8 cellular contexts compared by ENCODE assay signal in the genomic region with DNA sequence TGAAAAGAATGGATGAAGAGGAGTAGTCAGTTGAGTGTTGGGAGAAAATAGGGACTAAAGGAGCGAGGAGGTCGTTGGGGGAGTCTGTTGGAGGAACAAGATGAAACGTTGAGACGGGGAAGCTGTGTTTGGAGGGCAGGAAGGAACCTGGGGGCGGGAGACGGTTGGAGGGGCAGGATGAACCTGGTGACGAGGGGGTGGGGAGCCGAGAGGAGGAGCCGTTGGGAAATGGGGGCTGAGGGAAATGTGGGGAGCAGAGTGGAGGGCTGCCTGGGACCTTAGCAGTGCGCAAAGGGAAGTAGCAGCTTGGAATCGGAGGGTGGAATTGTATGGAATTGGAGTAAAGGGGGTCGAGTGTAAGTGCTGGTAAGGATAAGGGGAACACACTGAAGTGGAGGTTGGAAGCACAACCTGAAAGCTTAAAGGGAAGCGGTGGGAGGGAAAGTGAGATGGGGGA. TPM values are rescaled to one million over a fixed set of nuclear protein-coding genes. Genes with fewer than 3 reads are reported as not detected.
DNase-seq lines count a peak whose midpoint lies in the region; ATAC-seq and TF ChIP-seq lines count a peak whose summit lies in the region.

No MANE protein-coding gene starts in this region.

- H3K36me3 Mint-ChIP-seq in T-helper 2 cell treated with Interferon-gamma antibody and Interleukin-4, amounts not matched to agents 5 μg/mL and 100 μg/mL, for 36 hours (ENCODE audit: low read depth): peaks cover 21% of the 10 kb centered on the region

- H3K4me3 ChIP-seq in HL-60 (replicated peaks; ENCODE audit: insufficient read depth, low read length) (peak overlapping the region; percentile 82), left lung (peak overlapping the region; percentile 73 to 81)

- peak overlapping the region; percentile 90 for H3K27ac Mint-ChIP-seq in T-helper 2 cell treated with Interferon-gamma antibody and Interleukin-4, amounts not matched to agents 5 μg/mL and 100 μg/mL, for 36 hours

- ATAC-seq in left lung (peak; percentile 24), GM21390 (IDR thresholded peaks at IDR 0.05; ENCODE audit: unreplicated experiment) (no peak), GM19035 (IDR thresholded peaks at IDR 0.05; ENCODE audit: unreplicated experiment) (no peak)

- H3K27me3 Mint-ChIP-seq in T-helper 2 cell treated with Interferon-gamma antibody and Interleukin-4, amounts not matched to agents 5 μg/mL and 100 μg/mL, for 36 hours (ENCODE audit: low read depth): no peaks in the 10 kb centered on the region

- H3K36me3 ChIP-seq in left lung: no peaks in the 10 kb centered on the region

- intact Hi-C loops in left lung (cut with DNase I): no loop called here

- H3K4me3 Mint-ChIP-seq in T-helper 2 cell treated with Interferon-gamma antibody and Interleukin-4, amounts not matched to agents 5 μg/mL and 100 μg/mL, for 36 hours: peak overlapping the region; percentile 95

- H3K4me1 ChIP-seq in left lung: peaks cover 11 to 41% of the 10 kb centered on the region in 2 donors

- H3K9me3 ChIP-seq in left lung: no peaks in the 10 kb centered on the region

- TF ChIP-seq CTCF in HL-60 (IDR thresholded peaks at IDR 0.05; ENCODE audit: insufficient read depth, low read length) (no peak), left lung (IDR thresholded peaks at IDR 0.05) (no peak)

- H3K27me3 ChIP-seq in HL-60 (ENCODE audit: insufficient read depth, poor library complexity, severe bottlenecking): no peaks in the 10 kb centered on the region
- H3K27me3 ChIP-seq in left lung: no peaks in the 10 kb centered on the region

- DNase-seq in CD1c-positive myeloid dendritic cell (ENCODE audit: extremely low spot score): peak; percentile 57
- DNase-seq in HL-60 (ENCODE audit: low read depth in 1 of 2, low spot score in 1 of 2): peak; percentile 31 to 51
- peak; percentile 29 for DNase-seq in T-helper 2 cell treated with Interferon-gamma antibody and Interleukin-4, amounts not matched to agents 5 μg/mL and 100 μg/mL, for 36 hours (ENCODE audit: low spot score)
- DNase-seq in left lung: peak in 1 of 2 donors; percentile 37
- peak; percentile 15 to 19 for DNase-seq in stimulated activated CD8-positive, alpha-beta memory T cell treated with anti-CD3 and anti-CD28 coated beads, Interleukin-15, amount 100 ng/mL, for 48 hours (ENCODE audit: low read depth in 2 of 2)

- H3K27ac ChIP-seq in HL-60 (replicated peaks) (peak overlapping the region; percentile 98), cingulate gyrus (ENCODE audit: low read depth, low read length) (peak overlapping the region; percentile 61), left lung (peak overlapping the region; percentile 85 to 88)

- H3K4me1 Mint-ChIP-seq in T-helper 2 cell treated with Interferon-gamma antibody and Interleukin-4, amounts not matched to agents 5 μg/mL and 100 μg/mL, for 36 hours (ENCODE audit: low read depth): peaks cover 36% of the 10 kb centered on the region

- H3K9me3 Mint-ChIP-seq in T-helper 2 cell treated with Interferon-gamma antibody and Interleukin-4, amounts not matched to agents 5 μg/mL and 100 μg/mL, for 36 hours: peaks cover 12% of the 10 kb centered on the region

RNA-seq across cellular contexts. Expression of a gene that starts 0.6 kb away (rescaled TPM):
- total RNA-seq in left lung: 10 to 100 TPM; 22.3 to 24.0 TPM
